Comparison of ENCODE assay signal across 12 cellular contexts in genomic region chr14:72651715-72652114, GRCh38.
"Had no signal": no experiment of that assay in that cellular context is flagged by ENCODE, and none has a peak within 500 bp of the region (broad histone marks: within the 10 kb centered on the region; RNA-seq: fewer than 3 reads in every experiment).

No MANE protein-coding gene starts in this region.

- H3K9me3 ChIP-seq: pancreas, tibial artery, vagina had no signal

- H3K27ac Mint-ChIP-seq: activated naive CD4-positive, alpha-beta T cell treated with anti-CD3 and anti-CD28 coated beads, Interleukin-2, amount 10 ng/mL, durations not matched to agents 7 days and 5 days; activated T-helper 2 cell treated with anti-CD3 and anti-CD28 coated beads, Interferon-gamma antibody, Interleukin-2, Interleukin-4, amounts not matched to agents 10 μg/mL and 5 μg/mL and 100 μg/mL, durations not matched to agents 14 hours and 24 hours and 36 hours; effector memory CD8-positive, alpha-beta T cell; T-cell had no signal

- H3K4me3 ChIP-seq: pancreas, tibial artery, vagina had no signal

- H3K27me3 ChIP-seq: pancreas, tibial artery, vagina had no signal

- H3K36me3 Mint-ChIP-seq: activated naive CD4-positive, alpha-beta T cell treated with anti-CD3 and anti-CD28 coated beads, Interleukin-2, amount 10 ng/mL, durations not matched to agents 7 days and 5 days; T-cell had no signal

- FAIRE-seq: pancreas, small intestine had no signal

- H3K36me3 ChIP-seq: pancreas, tibial artery, vagina, WERI-Rb-1 had no signal

- H3K4me1 ChIP-seq: pancreas, vagina had no signal

- H3K9me3 Mint-ChIP-seq: activated naive CD4-positive, alpha-beta T cell treated with anti-CD3 and anti-CD28 coated beads, Interleukin-2, amount 10 ng/mL, durations not matched to agents 7 days and 5 days; activated T-helper 2 cell treated with anti-CD3 and anti-CD28 coated beads, Interferon-gamma antibody, Interleukin-2, Interleukin-4, amounts not matched to agents 10 μg/mL and 5 μg/mL and 100 μg/mL, durations not matched to agents 14 hours and 24 hours and 36 hours; effector memory CD8-positive, alpha-beta T cell; neural crest cell; T-cell had no signal

- H3K4me3 Mint-ChIP-seq: activated naive CD4-positive, alpha-beta T cell treated with anti-CD3 and anti-CD28 coated beads, Interleukin-2, amount 10 ng/mL, durations not matched to agents 7 days and 5 days; effector memory CD8-positive, alpha-beta T cell; neural crest cell; T-cell had no signal

- H3K27ac ChIP-seq: pancreas, tibial artery, vagina, WERI-Rb-1 had no signal

- H3K4me1 Mint-ChIP-seq: activated naive CD4-positive, alpha-beta T cell treated with anti-CD3 and anti-CD28 coated beads, Interleukin-2, amount 10 ng/mL, durations not matched to agents 7 days and 5 days; neural crest cell; T-cell had no signal

- ATAC-seq: effector memory CD8-positive, alpha-beta T cell; pancreas; T-cell had no signal

- DNase-seq: activated CD4-positive, alpha-beta T cell treated with anti-CD3 and anti-CD28 coated beads for 4 hours; activated naive CD4-positive, alpha-beta T cell treated with anti-CD3 and anti-CD28 coated beads, Interleukin-2, amount 10 ng/mL, durations not matched to agents 7 days and 5 days; central memory CD4-positive, alpha-beta T cell; effector memory CD8-positive, alpha-beta T cell; pancreas; small intestine; T-cell; tibial artery; WERI-Rb-1 had no signal
